19 cellular contexts compared by ENCODE assay signal in genomic region chr17:17448076-17448475, GRCh38. TPM values are rescaled to one million over a fixed set of nuclear protein-coding genes. Genes with fewer than 3 reads are reported as not detected.
"Had no signal": no experiment of that assay in that cellular context is flagged by ENCODE, and none has a peak within 500 bp of the region (broad histone marks: within the 10 kb centered on the region; RNA-seq: fewer than 3 reads in every experiment).

No MANE protein-coding gene starts in this region.

- H3K4me1 ChIP-seq: testis had no signal

- ATAC-seq: activated CD4-positive, CD25-positive, alpha-beta regulatory T cell treated with anti-CD3 and anti-CD28 coated beads, Interleukin-2, amount 50 U/mL, for 24 hours; activated naive CD8-positive, alpha-beta T cell treated with anti-CD3 and anti-CD28 coated beads, Interleukin-2, amount 50 U/mL, for 24 hours; body of pancreas; esophagus mucosa; lower lobe of right lung; naive thymus-derived CD4-positive, alpha-beta T cell; upper lobe of right lung had no signal

- DNase-seq: activated CD4-positive, alpha-beta memory T cell treated with anti-CD3 and anti-CD28 coated beads, Interleukin-2, amount 10 ng/mL, durations not matched to agents 7 days and 5 days; activated CD4-positive, alpha-beta T cell treated with anti-CD3 and anti-CD28 coated beads, Interleukin-2, amount 10 ng/mL, durations not matched to agents 24 days and 14 days; activated effector memory CD4-positive, alpha-beta T cell treated with anti-CD3 and anti-CD28 coated beads, Interleukin-2, amount 50 U/mL, for 16 hours; activated naive CD4-positive, alpha-beta T cell treated with anti-CD3 and anti-CD28 coated beads, Interleukin-2, amount 50 U/mL, for 16 hours; activated naive CD8-positive, alpha-beta T cell treated with anti-CD3 and anti-CD28 coated beads, Interleukin-2, amount 50 U/mL, for 24 hours; body of pancreas; hypothalamus; lower lobe of right lung; naive thymus-derived CD4-positive, alpha-beta T cell; spleen; stimulated activated CD4-positive, alpha-beta T cell treated with anti-CD3 and anti-CD28 coated beads, Interleukin-4, amount 100 ng/mL, for 1 hour; stimulated activated naive CD4-positive, alpha-beta T cell; SW 1271; T-helper 2 cell; testis; upper lobe of right lung had no signal

- H3K36me3 ChIP-seq: lower lobe of right lung, right atrium auricular region, spleen, upper lobe of right lung had no signal

- H3K27me3 ChIP-seq: body of pancreas, right atrium auricular region, spleen, testis, upper lobe of right lung had no signal

- H3K9me3 Mint-ChIP-seq: activated CD4-positive, alpha-beta memory T cell treated with anti-CD3 and anti-CD28 coated beads, Interleukin-2, amount 10 ng/mL, durations not matched to agents 7 days and 5 days; activated CD4-positive, alpha-beta T cell treated with anti-CD3 and anti-CD28 coated beads, Interleukin-2, amount 10 ng/mL, durations not matched to agents 24 days and 14 days; activated naive CD8-positive, alpha-beta T cell treated with anti-CD3 and anti-CD28 coated beads, Interleukin-2, amount 50 U/mL, for 24 hours had no signal

- H3K27me3 Mint-ChIP-seq: activated naive CD8-positive, alpha-beta T cell treated with anti-CD3 and anti-CD28 coated beads, Interleukin-2, amount 50 U/mL, for 24 hours had no signal

- H3K4me3 ChIP-seq: body of pancreas, lower lobe of right lung, right atrium auricular region, spleen, testis, upper lobe of right lung had no signal

- H3K27ac Mint-ChIP-seq: activated CD4-positive, alpha-beta memory T cell treated with anti-CD3 and anti-CD28 coated beads, Interleukin-2, amount 10 ng/mL, durations not matched to agents 7 days and 5 days; activated CD4-positive, alpha-beta T cell treated with anti-CD3 and anti-CD28 coated beads, Interleukin-2, amount 10 ng/mL, durations not matched to agents 24 days and 14 days; activated naive CD8-positive, alpha-beta T cell treated with anti-CD3 and anti-CD28 coated beads, Interleukin-2, amount 50 U/mL, for 24 hours; naive thymus-derived CD4-positive, alpha-beta T cell had no signal

- H3K4me3 Mint-ChIP-seq: activated CD4-positive, alpha-beta memory T cell treated with anti-CD3 and anti-CD28 coated beads, Interleukin-2, amount 10 ng/mL, durations not matched to agents 7 days and 5 days; activated CD4-positive, alpha-beta T cell treated with anti-CD3 and anti-CD28 coated beads, Interleukin-2, amount 10 ng/mL, durations not matched to agents 24 days and 14 days; activated naive CD8-positive, alpha-beta T cell treated with anti-CD3 and anti-CD28 coated beads, Interleukin-2, amount 50 U/mL, for 24 hours; naive thymus-derived CD4-positive, alpha-beta T cell had no signal

- H3K27ac ChIP-seq: lower lobe of right lung, right atrium auricular region, testis, upper lobe of right lung had no signal

- H3K9me3 ChIP-seq: body of pancreas, lower lobe of right lung, right atrium auricular region, spleen, testis, upper lobe of right lung had no signal

- H3K4me1 Mint-ChIP-seq: activated CD4-positive, alpha-beta memory T cell treated with anti-CD3 and anti-CD28 coated beads, Interleukin-2, amount 10 ng/mL, durations not matched to agents 7 days and 5 days; activated CD4-positive, alpha-beta T cell treated with anti-CD3 and anti-CD28 coated beads, Interleukin-2, amount 10 ng/mL, durations not matched to agents 24 days and 14 days; activated naive CD8-positive, alpha-beta T cell treated with anti-CD3 and anti-CD28 coated beads, Interleukin-2, amount 50 U/mL, for 24 hours; naive thymus-derived CD4-positive, alpha-beta T cell had no signal

RNA-seq across cellular contexts. Expression of gene RASD1, which starts 48.1 kb away (rescaled TPM):
- polyA plus RNA-seq: naive thymus-derived CD4-positive, alpha-beta T cell had no signal
